14 cellular contexts compared by ENCODE assay signal in the genomic region with DNA sequence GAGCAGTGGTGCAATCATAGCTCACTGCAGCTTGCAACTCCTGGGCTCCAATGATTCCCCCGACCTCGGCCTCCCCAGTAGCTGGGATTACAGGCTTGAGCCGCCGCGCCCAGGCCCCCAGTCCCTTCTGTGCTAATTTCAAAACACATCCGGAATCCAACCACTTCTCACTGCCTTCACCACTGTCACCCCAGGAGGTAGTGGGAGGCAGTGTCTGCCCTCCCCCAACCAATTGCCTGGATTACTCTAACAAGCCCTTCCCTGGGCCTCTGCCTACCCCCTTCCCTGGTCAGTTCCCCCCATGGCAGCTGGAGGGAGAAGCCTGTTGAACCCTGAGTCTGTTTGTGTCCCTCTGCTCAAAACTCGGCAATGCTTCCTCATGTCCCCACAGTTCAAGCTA. TPM values are rescaled to one million over a fixed set of nuclear protein-coding genes. Genes with fewer than 3 reads are reported as not detected.
DNase-seq lines count a peak whose midpoint lies in the region; ATAC-seq and TF ChIP-seq lines count a peak whose summit lies in the region.
"Had no signal": no experiment of that assay in that cellular context is flagged by ENCODE, and none has a peak within 500 bp of the region (broad histone marks: within the 10 kb centered on the region; RNA-seq: fewer than 3 reads in every experiment).

No MANE protein-coding gene starts in this region.

- TF ChIP-seq POLR2A in spleen (IDR thresholded peaks at IDR 0.05): no peak

- H4K20me1 ChIP-seq in hepatocyte (ENCODE audit: insufficient read depth, poor library complexity, severe bottlenecking): no peaks in the 10 kb centered on the region

- H3K27ac ChIP-seq in left lung (peak overlapping the region in 1 of 2 donors; percentile 85), spleen (peak overlapping the region in 6 of 8 donors; percentile 63 to 95 (median 75)), hepatocyte (no peak overlapping the region)
- H3K27ac ChIP-seq: 22Rv1, right atrium auricular region had no signal

- H3K4me2 ChIP-seq in hepatocyte: no peak overlapping the region

- peak overlapping the region in 1 of 2 donors; percentile 44 for H3K4me3 ChIP-seq in left lung
- peak overlapping the region in 3 of 8 donors; percentile 14 to 42 (median 25) for H3K4me3 ChIP-seq in spleen
- no peak overlapping the region for H3K4me3 ChIP-seq in hepatocyte
- H3K4me3 ChIP-seq: right atrium auricular region had no signal

- no peaks in the 10 kb centered on the region for H3K27me3 ChIP-seq in left lung
- H3K27me3 ChIP-seq in spleen (replicated peaks in 1 of 7): peaks cover 0 to 8% (median 0%) of the 10 kb centered on the region in 7 donors
- H3K27me3 ChIP-seq in hepatocyte: no peaks in the 10 kb centered on the region
- H3K27me3 ChIP-seq: right atrium auricular region had no signal

- H3K4me1 ChIP-seq in left lung (peaks cover 0 to 84% of the 10 kb centered on the region in 2 donors), spleen (peaks cover 0 to 91% (median 23%) of the 10 kb centered on the region in 6 donors), hepatocyte (ENCODE audit: insufficient read depth) (no peaks in the 10 kb centered on the region)
- H3K4me1 ChIP-seq: right atrium auricular region had no signal

- H3K9me3 ChIP-seq in left lung (no peaks in the 10 kb centered on the region), spleen (no peaks in the 10 kb centered on the region), hepatocyte (ENCODE audit: low read depth) (no peaks in the 10 kb centered on the region)
- H3K9me3 ChIP-seq: right atrium auricular region had no signal

- TF ChIP-seq CTCF in left lung (IDR thresholded peaks at IDR 0.05) (no peak), spleen (IDR thresholded peaks at IDR 0.05 in 8 of 11, conservative IDR thresholded peaks at IDR 0.05 in 3 of 11) (no peak), hepatocyte (IDR thresholded peaks at IDR 0.05; ENCODE audit: poor library complexity) (no peak)

- 13 to 39% (median 23%) methylated on average over 7 of the region's 7 CpGs for WGBS in spleen, 5 donors
- 75% methylated on average over 7 of the region's 7 CpGs for WGBS in hepatocyte (ENCODE audit: low lambda C conversion rate, missing lambda C conversion rate)

- intact Hi-C loops in left lung (cut with DNase I): loop anchor here in 1 of 2 donors (5.0 kb wide), 1 partner anchor 143 kb away; no protein-coding TSS in a partner anchor
- intact Hi-C loops in spleen (cut with DNase I; ENCODE audit: low total_unique reads): no loop called here

- H3K79me2 ChIP-seq in hepatocyte: no peaks in the 10 kb centered on the region

- DNase-seq in NCI-H82 (lab: John Stamatoyannopoulos, UW) (peak; percentile 38), NCI-H82 treated with DMSO at 0.1 percent for 48 hours (lab: John Stamatoyannopoulos, UW; ENCODE audit: unreplicated experiment) (no peak), SIG-M5 treated with dmso at 0.1 percent for 504 hours (lab: John Stamatoyannopoulos, UW; ENCODE audit: unreplicated experiment) (peak; percentile 97), left lung (peak in 1 of 2 donors; percentile 88), spleen (no peak), NCI-H1092 (lab: John Stamatoyannopoulos, UW) (no peak), hepatocyte (ENCODE audit: low spot score) (no peak), AG08396 (ENCODE audit: low spot score) (no peak)
- DNase-seq: activated CD4-positive, alpha-beta T cell treated with anti-CD3 and anti-CD28 coated beads for 36 hours; NCI-H1417 treated with DMSO at 0.1 percent for 48 hours; NCI-H748 treated with DMSO at 0.1 percent for 48 hours had no signal

- H3K9me2 ChIP-seq in hepatocyte (replicated peaks; ENCODE audit: insufficient read depth): no peaks in the 10 kb centered on the region

- peak; percentile 44 for ATAC-seq in left lung
- ATAC-seq: activated CD4-positive, alpha-beta T cell treated with anti-CD3 and anti-CD28 coated beads for 36 hours had no signal

- H2AFZ ChIP-seq in hepatocyte: no peak overlapping the region

- peaks cover 0 to 27% of the 10 kb centered on the region in 2 donors for H3K36me3 ChIP-seq in left lung
- H3K36me3 ChIP-seq in spleen: peaks cover 0 to 38% (median 0%) of the 10 kb centered on the region in 6 donors
- no peaks in the 10 kb centered on the region for H3K36me3 ChIP-seq in hepatocyte (replicated peaks; ENCODE audit: insufficient read depth, low read depth)
- H3K36me3 ChIP-seq: right atrium auricular region had no signal

RNA-seq across cellular contexts. Expression of gene PRAM1, which starts 2.3 kb away (rescaled TPM):
- total RNA-seq in left lung: 10 to 100 TPM; 10.7 to 26.8 TPM
- 10 to 100 TPM in 6 of 7 donors, 1 to 10 TPM in 1; 7.1 to 36.5 (median 15.1) TPM for total RNA-seq in spleen
- polyA plus RNA-seq in spleen: 10 to 100 TPM in 2 of 3 donors, 1 to 10 TPM in 1; 2.4 to 23.0 (median 22.0) TPM
- total RNA-seq in hepatocyte: 0.44 and 0.73 TPM in 2 replicates
- 0.48 and 0.91 TPM in 2 replicates for polyA plus RNA-seq in hepatocyte
- total RNA-seq: epithelial cell of proximal tubule had no signal

RNA-seq across cellular contexts. Expression of gene ZNF414, which starts 13.8 kb away (rescaled TPM):
- total RNA-seq in left lung (10 to 100 TPM; 15.4 to 19.2 TPM), spleen (10 to 100 TPM; 12.0 to 31.0 (median 26.6) TPM), hepatocyte (3.8 and 5.7 TPM in 2 replicates)
- polyA plus RNA-seq in spleen (10 to 100 TPM; 12.7 to 31.7 (median 15.8) TPM), hepatocyte (54.2 and 54.3 TPM in 2 replicates)

RNA-seq across cellular contexts. Expression of gene HNRNPM, which starts 55.4 kb away (rescaled TPM):
- total RNA-seq in left lung: 100 to 1,000 TPM; 121 to 163 TPM
- 100 to 1,000 TPM; 105 to 229 (median 147) TPM for total RNA-seq in spleen
- 100 to 1,000 TPM in 1 of 3 donors, 10 to 100 TPM in 2; 77.1 to 153 (median 79.9) TPM for polyA plus RNA-seq in spleen
- 64.7 and 69.3 TPM in 2 replicates for total RNA-seq in hepatocyte
- 159 and 161 TPM in 2 replicates for polyA plus RNA-seq in hepatocyte

Comparison
In these comparisons a context has a peak if more than half of its experiments do, and no peak if none do; other contexts are left out.
1. DNase-seq: peak in NCI-H82 (single experiment) and SIG-M5 treated with dmso at 0.1 percent for 504 hours (single experiment); none in NCI-H82 treated with DMSO at 0.1 percent for 48 hours (single experiment), spleen (single experiment), NCI-H1092 (single experiment), hepatocyte (single experiment) and AG08396 (single experiment).